Comparison of ENCODE assay signal across 23 cellular contexts in genomic region chr13:91135376-91135775, GRCh38.
"Had no signal": no experiment of that assay in that cellular context is flagged by ENCODE, and none has a peak within 500 bp of the region (broad histone marks: within the 10 kb centered on the region; RNA-seq: fewer than 3 reads in every experiment).

No MANE protein-coding gene starts in this region.

- H3K27ac ChIP-seq: cardiac muscle cell, foreskin keratinocyte, heart left ventricle, parathyroid adenoma, psoas muscle, sigmoid colon, skin epidermis, stomach had no signal

- FAIRE-seq: endothelial cell of umbilical vein, urothelium cell line had no signal

- H3K36me3 ChIP-seq: cardiac muscle cell, heart left ventricle, sigmoid colon, stomach had no signal

- H3K27ac Mint-ChIP-seq: naive thymus-derived CD4-positive, alpha-beta T cell; type B pancreatic cell had no signal

- H3K4me3 ChIP-seq: cardiac muscle cell, heart left ventricle, lung, psoas muscle, sigmoid colon, skin epidermis, stomach had no signal

- H3K36me3 Mint-ChIP-seq: naive thymus-derived CD4-positive, alpha-beta T cell; type B pancreatic cell had no signal

- H3K9me3 ChIP-seq: psoas muscle, sigmoid colon, stomach had no signal

- H3K79me2 ChIP-seq: parathyroid adenoma had no signal

- DNase-seq: erythroblast; foreskin keratinocyte; heart left ventricle; hypothalamus; islet precursor cell; left colon; left ventricle myocardium superior; mesenchymal stem cell; naive thymus-derived CD4-positive, alpha-beta T cell; occipital lobe; psoas muscle; sigmoid colon; stimulated activated CD4-positive, alpha-beta T cell treated with anti-CD3 and anti-CD28 coated beads, Interleukin-12 subunit alpha, Interleukin-12 subunit beta, amount 100 ng/mL, for 4 hours; stimulated activated naive CD4-positive, alpha-beta T cell; stomach; substantia nigra had no signal

- H3K4me1 ChIP-seq: foreskin keratinocyte, parathyroid adenoma, psoas muscle, sigmoid colon had no signal

- H3K27me3 ChIP-seq: cardiac muscle cell, foreskin keratinocyte, heart left ventricle, sigmoid colon, stomach had no signal

- H3K9me3 Mint-ChIP-seq: naive thymus-derived CD4-positive, alpha-beta T cell; type B pancreatic cell had no signal

- H3K27me3 Mint-ChIP-seq: type B pancreatic cell had no signal

- H3K4me3 Mint-ChIP-seq: naive thymus-derived CD4-positive, alpha-beta T cell; type B pancreatic cell had no signal

- H2AFZ ChIP-seq: parathyroid adenoma had no signal
